25 cellular contexts compared by ENCODE assay signal in genomic region chr1:47522890-47523811, GRCh38.
DNase-seq lines count a peak whose midpoint lies in the region; ATAC-seq, FAIRE-seq and TF ChIP-seq lines count a peak whose summit lies in the region.
"Had no signal": no experiment of that assay in that cellular context is flagged by ENCODE, and none has a peak within 500 bp of the region (broad histone marks: within the 10 kb centered on the region; RNA-seq: fewer than 3 reads in every experiment).

No MANE protein-coding gene starts in this region.

- H2BK120ac ChIP-seq in IMR-90 (ENCODE audit: low read depth, low read length) = no peak overlapping the region

- 72% methylated on average over 3 of the region's 10 CpGs; no CpG with 5 or more reads in 1 of the 2 experiments for WGBS in IMR-90 (ENCODE audit: extremely low coverage in 2 of 2, insufficient read length in 1 of 2), 2 experiments
- 30% methylated on average over 10 of the region's 10 CpGs for WGBS in liver

- H3K9me3 ChIP-seq in IMR-90 (ENCODE audit: control insufficient read depth, insufficient read depth, low read length) (no peaks in the 10 kb centered on the region), liver (ENCODE audit: control insufficient read depth in 4 of 4, low read length in 3 of 4) (no peaks in the 10 kb centered on the region)
- H3K9me3 ChIP-seq in CD8-positive, alpha-beta T cell (ENCODE audit: low read length) = no peaks in the 10 kb centered on the region
- H3K9me3 ChIP-seq: body of pancreas, prostate gland, vagina had no signal

- no peak for ATAC-seq in IMR-90 (ENCODE audit: low read depth)
- ATAC-seq in CD8-positive, alpha-beta T cell = no peak
- ATAC-seq: body of pancreas, PC-3, Right ventricle myocardium inferior had no signal

- no peaks in the 10 kb centered on the region for H3K4me1 Mint-ChIP-seq in CD8-positive, alpha-beta T cell (ENCODE audit: low read depth)
- H3K4me1 Mint-ChIP-seq: CD4-positive, CD25-positive, alpha-beta regulatory T cell; naive B cell had no signal

- peak overlapping the region; percentile 35 for H2AFZ ChIP-seq in IMR-90 (replicated peaks; ENCODE audit: low read length, poor library complexity)

- dilution Hi-C loops in IMR-90 (cut with HindIII; ENCODE audit: low sequenced_read_pairs, unreplicated experiment) = no loop called here

- H3K27ac ChIP-seq in IMR-90 (ENCODE audit: insufficient read depth, low read length) (no peak overlapping the region), liver (ENCODE audit: low read depth in 1 of 2, low read length in 2 of 2) (peak overlapping the region; percentile 16 to 79)
- no peak overlapping the region for H3K27ac ChIP-seq in CD8-positive, alpha-beta T cell (ENCODE audit: low read depth, low read length)
- H3K27ac ChIP-seq: 22Rv1, body of pancreas, dorsolateral prefrontal cortex, prostate gland, vagina had no signal

- H3K27me3 ChIP-seq in IMR-90 (ENCODE audit: control insufficient read depth, insufficient read depth, low read length) (peaks cover 2% of the 10 kb centered on the region; the same call in 1 of the 2 replicates), liver (ENCODE audit: control insufficient read depth in 4 of 4, insufficient read depth in 4 of 4, low read length in 3 of 4) (no peaks in the 10 kb centered on the region)
- no peaks in the 10 kb centered on the region for H3K27me3 ChIP-seq in CD8-positive, alpha-beta T cell (ENCODE audit: insufficient read depth, low read length)
- H3K27me3 ChIP-seq: body of pancreas, vagina had no signal

- no peak overlapping the region for H3K4me3 Mint-ChIP-seq in CD8-positive, alpha-beta T cell
- H3K4me3 Mint-ChIP-seq: CD4-positive, CD25-positive, alpha-beta regulatory T cell; naive B cell; stimulated activated naive CD8-positive, alpha-beta T cell treated with anti-CD3 and anti-CD28 coated beads, Interleukin-15, Interleukin-2, amounts not matched to agents 100 ng/mL and 50 ng/mL, for 24 hours had no signal

- H3K79me1 ChIP-seq in IMR-90 (ENCODE audit: low read depth in 1 of 2, low read length in 2 of 2) = no peaks in the 10 kb centered on the region

- no peak overlapping the region for H3K27ac Mint-ChIP-seq in CD8-positive, alpha-beta T cell
- H3K27ac Mint-ChIP-seq: CD4-positive, CD25-positive, alpha-beta regulatory T cell; naive B cell; stimulated activated naive CD8-positive, alpha-beta T cell treated with anti-CD3 and anti-CD28 coated beads, Interleukin-15, Interleukin-2, amounts not matched to agents 100 ng/mL and 50 ng/mL, for 24 hours had no signal

- H2BK20ac ChIP-seq in IMR-90 (ENCODE audit: low read depth, low read length) = no peak overlapping the region

- H3K36me3 Mint-ChIP-seq in CD8-positive, alpha-beta T cell = no peaks in the 10 kb centered on the region
- H3K36me3 Mint-ChIP-seq: CD4-positive, CD25-positive, alpha-beta regulatory T cell had no signal

- H3K4me1 ChIP-seq in IMR-90 (ENCODE audit: control insufficient read depth, insufficient read depth, low read length) = no peaks in the 10 kb centered on the region
- H3K4me1 ChIP-seq in liver (ENCODE audit: control insufficient read depth in 4 of 4, insufficient read depth in 4 of 4, low read length in 3 of 4) = peaks cover 5 to 42% (median 34%) of the 10 kb centered on the region in 4 donors
- no peaks in the 10 kb centered on the region for H3K4me1 ChIP-seq in CD8-positive, alpha-beta T cell (ENCODE audit: insufficient read depth, low read length)
- H3K4me1 ChIP-seq: body of pancreas, prostate gland, vagina had no signal

- H2BK15ac ChIP-seq in IMR-90 (ENCODE audit: low read depth, low read length) = no peak overlapping the region

- H3K4me2 ChIP-seq in IMR-90 (ENCODE audit: low read depth, low read length) = no peak overlapping the region

- H3K27me3 Mint-ChIP-seq in CD8-positive, alpha-beta T cell (ENCODE audit: low read depth) = peaks cover 58% of the 10 kb centered on the region

- H2AK5ac ChIP-seq in IMR-90 (ENCODE audit: low read depth, low read length) = no peak overlapping the region

- H2BK5ac ChIP-seq in IMR-90 (ENCODE audit: low read depth, low read length, poor library complexity, severe bottlenecking) = no peak overlapping the region

- no peak overlapping the region for H3K18ac ChIP-seq in IMR-90 (ENCODE audit: low read depth, low read length)

- peaks cover 2% of the 10 kb centered on the region for H3K9me3 Mint-ChIP-seq in CD8-positive, alpha-beta T cell
- H3K9me3 Mint-ChIP-seq: stimulated activated naive CD8-positive, alpha-beta T cell treated with anti-CD3 and anti-CD28 coated beads, Interleukin-15, Interleukin-2, amounts not matched to agents 100 ng/mL and 50 ng/mL, for 24 hours had no signal

- no peak for FAIRE-seq in H54 (lab: Jason Lieb, UNC)
- FAIRE-seq: G401.6 had no signal

- no peaks in the 10 kb centered on the region for H4K20me1 ChIP-seq in IMR-90 (ENCODE audit: insufficient read depth, low read length)

- no peak for TF ChIP-seq POLR2A in IMR-90 (IDR thresholded peaks at IDR 0.05; ENCODE audit: low read depth, low read length)
- no peak for TF ChIP-seq POLR2A in H54 (IDR thresholded peaks at IDR 0.05; ENCODE audit: low read depth, low read length)

- BruUV-seq in IMR-90 (replicated peaks; lab: Mats Ljungman, UMichigan) = no TSS peak

- no peak overlapping the region for H4K91ac ChIP-seq in IMR-90 (ENCODE audit: insufficient read depth, low read depth, low read length)

- H3K4me3 ChIP-seq in IMR-90 (ENCODE audit: insufficient read depth, low read depth, low read length) (no peak overlapping the region), liver (ENCODE audit: low read depth in 1 of 3, low read length in 3 of 3) (peak overlapping the region in 1 of 3 donors; percentile 26)
- no peak overlapping the region for H3K4me3 ChIP-seq in CD8-positive, alpha-beta T cell (ENCODE audit: low read depth, low read length)
- H3K4me3 ChIP-seq: body of pancreas, dorsolateral prefrontal cortex, prostate gland, vagina had no signal

- no peak overlapping the region for H4K5ac ChIP-seq in IMR-90 (ENCODE audit: low read depth, low read length)

- no peak overlapping the region for H4K8ac ChIP-seq in IMR-90 (ENCODE audit: low read depth in 2 of 2, low read length in 2 of 2)

- in situ Hi-C loops in IMR-90 (cut with MboI; ENCODE audit: low sequenced_read_pairs) = no loop called here

- intact Hi-C loops in IMR-90 (cut with micrococcal nuclease) = no loop called here
- intact Hi-C loops in CD8-positive, alpha-beta T cell (cut with DNase I, micrococcal nuclease) = loop anchor here in 1 of 2 experiments (10.0 kb wide), 1 partner anchor 88 kb away; the partner anchor contains the start of gene FOXD2

- no peaks in the 10 kb centered on the region for H3K9me1 ChIP-seq in IMR-90 (ENCODE audit: insufficient read depth, low read length)

- DNase-seq in DMS 273 (lab: John Stamatoyannopoulos, UW; ENCODE audit: unreplicated experiment) (peak; percentile 37), DMS 273 treated with DMSO at 0.1 percent for 48 hours (lab: John Stamatoyannopoulos, UW) (no peak), IMR-90 (no peak), NCI-H69 (lab: John Stamatoyannopoulos, UW) (peak; percentile 80), DMS114 treated with DMSO at 0.1 percent for 48 hours (lab: John Stamatoyannopoulos, UW; ENCODE audit: unreplicated experiment) (no peak), H54 (ENCODE audit: insufficient read length, low spot score) (no peak)
- no peak for DNase-seq in CD8-positive, alpha-beta T cell
- DNase-seq: activated CD4-positive, alpha-beta T cell treated with anti-CD3 and anti-CD28 coated beads for 4 hours; activated gamma-delta T cell treated with Interleukin-2 at 50 U/mL for 16 hours; activated T-cell treated with anti-CD3 and anti-CD28 coated beads, Interleukin-2, amount 50 U/mL, for 1 hour; body of pancreas; CD4-positive, CD25-positive, alpha-beta regulatory T cell; cerebellar nuclear complex; dorsolateral prefrontal cortex; naive B cell; NCI-H2227 treated with DMSO at 0.1 percent for 48 hours; PC-3; T-helper 2 cell had no signal

- H3K14ac ChIP-seq in IMR-90 (replicated peaks; ENCODE audit: low read depth, low read length) = no peak overlapping the region

- no peak overlapping the region for H3K9ac ChIP-seq in IMR-90 (ENCODE audit: low read depth, low read length)
- no peak overlapping the region for H3K9ac ChIP-seq in liver (ENCODE audit: low read depth in 1 of 2, low read length in 2 of 2)

- peak overlapping the region; percentile 45 for H2AK9ac ChIP-seq in IMR-90 (replicated peaks; ENCODE audit: low read depth, low read length, poor library complexity)

- no peak for TF ChIP-seq RAD21 in IMR-90 (IDR thresholded peaks at IDR 0.05; ENCODE audit: low read length)
- TF ChIP-seq RAD21 in liver (IDR thresholded peaks at IDR 0.05) = peak; percentile 58 to 76

- POLR2A ChIA-PET in IMR-90 (lab: Charles Lee; ENCODE audit: unreplicated experiment) = no interaction called here
- POLR2A ChIA-PET in CD8-positive, alpha-beta T cell (lab: Charles Lee) = no interaction called here

- TF ChIP-seq CTCF in IMR-90 (conservative IDR thresholded peaks at IDR 0.05; ENCODE audit: low read depth, low read length) (no peak), liver (IDR thresholded peaks at IDR 0.05; ENCODE audit: low read depth, low read length, missing input control) (no peak)
- TF ChIP-seq CTCF in CD8-positive, alpha-beta T cell (IDR thresholded peaks at IDR 0.05) = no peak

- no peak overlapping the region for H3K23ac ChIP-seq in IMR-90 (ENCODE audit: low read depth, low read length)

- CTCF ChIA-PET in IMR-90 (lab: Yijun Ruan, JAX) = no interaction called here
- CTCF ChIA-PET in CD8-positive, alpha-beta T cell (lab: Charles Lee) = no interaction called here

- H3K4ac ChIP-seq in IMR-90 (ENCODE audit: low read depth, low read length) = no peak overlapping the region

- H3K36me3 ChIP-seq in IMR-90 (ENCODE audit: control insufficient read depth, insufficient read depth, low read length) (no peaks in the 10 kb centered on the region), liver (ENCODE audit: control insufficient read depth in 4 of 4, insufficient read depth in 3 of 4, low read depth in 1 of 4, low read length in 3 of 4) (no peaks in the 10 kb centered on the region)
- no peaks in the 10 kb centered on the region for H3K36me3 ChIP-seq in CD8-positive, alpha-beta T cell (ENCODE audit: insufficient read depth, low read length)
- H3K36me3 ChIP-seq: prostate gland, vagina had no signal

- H3K56ac ChIP-seq in IMR-90 (ENCODE audit: extremely low read depth, insufficient read depth, low read length) = no peak overlapping the region

TF ChIP-seq in IMR-90, 13 proteins besides CTCF, POLR2A, EP300 and RAD21 (continues in another document):
- TF ChIP-seq FOS (IDR thresholded peaks at IDR 0.05; ENCODE audit: low read depth, low read length) (no peak), MXI1 (IDR thresholded peaks at IDR 0.05; ENCODE audit: borderline replicate concordance, low read depth, low read length) (no peak)

TF ChIP-seq in liver, 16 proteins besides CTCF, POLR2A, EP300 and RAD21 (continues in another document):
- TF ChIP-seq JUND (IDR thresholded peaks at IDR 0.05) (peak; percentile 63 to 82), SP1 (IDR thresholded peaks at IDR 0.05) (peak; percentile 92), HNF4G (IDR thresholded peaks at IDR 0.05) (peak; percentile 100), GABPA (IDR thresholded peaks at IDR 0.05 in 1 of 2, conservative IDR thresholded peaks at IDR 0.05 in 1 of 2) (peak in 1 of 2 donors; percentile 31), FOXA1 (IDR thresholded peaks at IDR 0.05) (peak; percentile 41)

Comparison
In these comparisons a context has a peak if more than half of its experiments do, and no peak if none do; other contexts are left out.
1. DNase-seq: peak in DMS 273 (single experiment) and NCI-H69 (single experiment); none in DMS 273 treated with DMSO at 0.1 percent for 48 hours (single experiment), IMR-90 (single experiment), CD8-positive, alpha-beta T cell (0 of 7), DMS114 treated with DMSO at 0.1 percent for 48 hours (single experiment) and H54 (single experiment).
2. H3K27ac ChIP-seq: peak in liver (2 of 2); none in IMR-90 (single experiment) and CD8-positive, alpha-beta T cell (single experiment).